ENCODE assay signal across 8 cellular contexts in the genomic region with DNA sequence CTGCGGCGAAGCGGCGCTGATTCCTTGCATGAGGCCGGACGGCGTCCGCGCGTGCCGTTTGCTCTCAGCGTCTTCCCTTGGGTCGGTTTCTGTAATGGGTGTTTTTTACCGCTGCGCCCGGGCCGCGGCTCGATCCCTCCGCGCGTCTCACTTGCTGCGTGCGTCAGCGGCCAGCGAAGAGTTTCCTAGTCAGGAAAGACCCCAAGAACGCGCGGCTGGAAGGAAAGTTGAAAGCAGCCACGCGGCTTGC.
DNase-seq lines count a peak whose midpoint lies in the region; ATAC-seq, FAIRE-seq and TF ChIP-seq lines count a peak whose summit lies in the region.

No MANE protein-coding gene starts in this region.

- TF ChIP-seq RAD21 in SK-N-SH (IDR thresholded peaks at IDR 0.05; ENCODE audit: low read length) (no peak), HepG2 (CRISPR knock-in tag; IDR thresholded peaks at IDR 0.05) (no peak)

- H3K9ac ChIP-seq in SK-N-SH (peak overlapping the region; percentile 92), HepG2 (ENCODE audit: insufficient read depth, low read depth, low read length) (peak overlapping the region; percentile 87)

- H3K4me1 Mint-ChIP-seq in stimulated activated naive B cell treated with anti-CD40 and anti-IgM and Interleukin-4, amounts not matched to agents 10 μg/mL and 1 μg/mL and 100 μg/mL, for 72 hours: peaks cover 21 to 42% of the 10 kb centered on the region in 2 donors

- H3K4me3 ChIP-seq in SK-N-SH (ENCODE audit: low read depth in 2 of 2, low read length in 1 of 2): peak overlapping the region; percentile 81
- H3K4me3 ChIP-seq in cardiac fibroblast (replicated peaks in 1 of 2; ENCODE audit: low read depth in 2 of 2, low read length in 2 of 2): peak overlapping the region; percentile 70 to 74
- peak overlapping the region; percentile 79 to 96 (median 94) for H3K4me3 ChIP-seq in HepG2 (replicated peaks in 1 of 3; ENCODE audit: insufficient read depth in 1 of 3, low read depth in 2 of 3, low read length in 3 of 3)

- in situ Hi-C loops in HepG2 (cut with HindIII; ENCODE audit: extremely low pct_ligation_motif_present, low pct_unique_long_range_greater_than_20kb): loop anchor here (5.0 to 25.0 kb wide), 5 partner anchors 87 to 1048 kb away; no protein-coding TSS in a partner anchor

- peaks cover 11% of the 10 kb centered on the region for H3F3A ChIP-seq in SK-N-SH (replicated peaks; ENCODE audit: insufficient read depth)

- ATAC-seq in SK-N-SH treated with all-trans-retinoic acid at 6 μM for 48 hours (no peak), HepG2 (no peak)
- ATAC-seq in stimulated activated naive B cell treated with anti-CD40 and anti-IgM and Interleukin-4, amounts not matched to agents 10 μg/mL and 1 μg/mL and 100 μg/mL, for 72 hours (replicated peaks): peak; percentile 2 to 5

- peaks cover 21% of the 10 kb centered on the region for H4K20me1 ChIP-seq in SK-N-SH (ENCODE audit: insufficient read depth)
- H4K20me1 ChIP-seq in HepG2 (ENCODE audit: insufficient read depth, low read length): no peaks in the 10 kb centered on the region

- peaks cover 0 to 4% of the 10 kb centered on the region in 2 donors for H3K27me3 Mint-ChIP-seq in stimulated activated naive B cell treated with anti-CD40 and anti-IgM and Interleukin-4, amounts not matched to agents 10 μg/mL and 1 μg/mL and 100 μg/mL, for 72 hours

- peak overlapping the region; percentile 94 for H3K4me2 ChIP-seq in SK-N-SH
- H3K4me2 ChIP-seq in HepG2 (ENCODE audit: low read depth, low read length): peak overlapping the region; percentile 84

- H3K27me3 ChIP-seq in SK-N-SH (ENCODE audit: insufficient read depth) (no peaks in the 10 kb centered on the region), HepG2 (ENCODE audit: control insufficient read depth in 1 of 2, insufficient read depth in 2 of 2, low read length in 2 of 2) (no peaks in the 10 kb centered on the region; a peak in 1 of 5 replicates)

- POLR2A ChIA-PET in SK-N-SH (lab: Yijun Ruan, JAX): no interaction called here
- POLR2A ChIA-PET in HepG2 (lab: Yijun Ruan, JAX): interaction anchor here (0.8 to 7.4 kb wide), 24 partner anchors 19 to 1182 kb away, joined by 3 to 92 read pairs (median 6); partner anchors contain the start of gene SETD4

- H3K27ac Mint-ChIP-seq in stimulated activated naive B cell treated with anti-CD40 and anti-IgM and Interleukin-4, amounts not matched to agents 10 μg/mL and 1 μg/mL and 100 μg/mL, for 72 hours: peak overlapping the region; percentile 99

- H3K9me3 Mint-ChIP-seq in stimulated activated naive B cell treated with anti-CD40 and anti-IgM and Interleukin-4, amounts not matched to agents 10 μg/mL and 1 μg/mL and 100 μg/mL, for 72 hours: no peaks in the 10 kb centered on the region

- intact Hi-C loops in HepG2 (cut with micrococcal nuclease; ENCODE audit: unreplicated experiment): loop anchor here (2.0 to 10.0 kb wide), 5 partner anchors 72 to 1136 kb away; no protein-coding TSS in a partner anchor

- TF ChIP-seq EP300 in SK-N-SH (IDR thresholded peaks at IDR 0.05; ENCODE audit: borderline replicate concordance in 1 of 2, low read depth in 1 of 2, low read length in 1 of 2): no peak
- TF ChIP-seq EP300 in HepG2 (IDR thresholded peaks at IDR 0.05; ENCODE audit: low read depth in 2 of 2, low read length in 2 of 2): no peak
- TF ChIP-seq EP300 in HepG2 (CRISPR knock-in tag; IDR thresholded peaks at IDR 0.05; ENCODE audit: borderline replicate concordance): no peak

- no peak for FAIRE-seq in HTR-8/SVneo (lab: Jason Lieb, UNC)
- no peak for FAIRE-seq in HepG2 (lab: Jason Lieb, UNC)

- peaks cover 29 to 31% of the 10 kb centered on the region in 2 donors for H3K36me3 Mint-ChIP-seq in stimulated activated naive B cell treated with anti-CD40 and anti-IgM and Interleukin-4, amounts not matched to agents 10 μg/mL and 1 μg/mL and 100 μg/mL, for 72 hours

- peak in 1 of 2 experiments; percentile 55; a peak in 2 of 4 replicates for TF ChIP-seq POLR2A in HepG2 (IDR thresholded peaks at IDR 0.05; ENCODE audit: insufficient read depth in 1 of 2, low read depth in 2 of 2, low read length in 2 of 2)

- no peaks in the 10 kb centered on the region for H3K9me3 ChIP-seq in SK-N-SH
- no peaks in the 10 kb centered on the region for H3K9me3 ChIP-seq in HepG2 (ENCODE audit: low read length)

- peak overlapping the region; percentile 94 to 95 for H3K4me3 Mint-ChIP-seq in stimulated activated naive B cell treated with anti-CD40 and anti-IgM and Interleukin-4, amounts not matched to agents 10 μg/mL and 1 μg/mL and 100 μg/mL, for 72 hours

- H3K36me3 ChIP-seq in SK-N-SH (replicated peaks in 1 of 2; ENCODE audit: control insufficient read depth in 1 of 2, insufficient read depth in 2 of 2, low read length in 1 of 2) (no peaks in the 10 kb centered on the region), HepG2 (replicated peaks in 1 of 2; ENCODE audit: control insufficient read depth in 1 of 2, insufficient read depth in 2 of 2, low read length in 2 of 2) (no peaks in the 10 kb centered on the region)

- H3K27ac ChIP-seq in SK-N-SH (ENCODE audit: low read depth in 2 of 2, low read length in 1 of 2) (peak overlapping the region; percentile 76 to 95), HepG2 (ENCODE audit: extremely low read length, insufficient read depth, low read length) (peak overlapping the region; percentile 87)

- DNase-seq in SK-N-SH (no peak), HTR-8/SVneo (ENCODE audit: insufficient read length, low spot score) (peak; percentile 22), T-helper 22 cell (ENCODE audit: low read depth) (peak; percentile 52), cardiac fibroblast (ENCODE audit: low read depth in 2 of 2) (peak; percentile 80 to 81), HepG2 (ENCODE audit: low spot score) (peak; percentile 9), putamen (ENCODE audit: low spot score) (no peak)
- peak; percentile 69 for DNase-seq in stimulated activated naive B cell treated with anti-CD40 and anti-IgM and Interleukin-4, amounts not matched to agents 10 μg/mL and 1 μg/mL and 100 μg/mL, for 72 hours

- no peaks in the 10 kb centered on the region for H3K9me2 ChIP-seq in SK-N-SH

- TF ChIP-seq CTCF in SK-N-SH (IDR thresholded peaks at IDR 0.05): no peak
- no peak for TF ChIP-seq CTCF in cardiac fibroblast (IDR thresholded peaks at IDR 0.05; ENCODE audit: low read depth, low read length)
- no peak for TF ChIP-seq CTCF in HepG2 (CRISPR knock-in tag; IDR thresholded peaks at IDR 0.05)

- H2AFZ ChIP-seq in SK-N-SH (ENCODE audit: low read depth) (no peak overlapping the region), HepG2 (ENCODE audit: low read length) (no peak overlapping the region)

- TSS peak; percentile 51 for BruUV-seq in HepG2 (replicated peaks; lab: Mats Ljungman, UMichigan)

- CTCF ChIA-PET in SK-N-SH (lab: Yijun Ruan, JAX) (interaction anchor here (0.8 to 4.7 kb wide), 17 partner anchors 9 to 1146 kb away, joined by 3 to 15 read pairs (median 7); no protein-coding TSS in a partner anchor), HepG2 (lab: Yijun Ruan, JAX; ENCODE audit: low intra/inter-chr PET ratio, low total read pairs) (interaction anchor here (1.9 kb wide), 1 partner anchor 512 kb away, joined by 4 read pairs; no protein-coding TSS in a partner anchor)

- peaks cover 0 to 7% of the 10 kb centered on the region in 2 experiments; a peak in 2 of 4 replicates for H3K4me1 ChIP-seq in SK-N-SH (ENCODE audit: control insufficient read depth in 1 of 2, insufficient read depth in 2 of 2, low read depth in 1 of 2, low read length in 1 of 2)
- H3K4me1 ChIP-seq in HepG2 (ENCODE audit: insufficient read depth, low read length): peaks cover 12% of the 10 kb centered on the region; the same call in 1 of the 2 replicates

- peaks cover 50% of the 10 kb centered on the region for H3K79me2 ChIP-seq in SK-N-SH (ENCODE audit: insufficient read depth)
- H3K79me2 ChIP-seq in HepG2 (ENCODE audit: insufficient read depth, low read length): peaks cover 40% of the 10 kb centered on the region

- 0% methylated on average over 5 of the region's 31 CpGs for WGBS in SK-N-SH (ENCODE audit: low lambda C conversion rate)
- WGBS in HepG2 (ENCODE audit: low lambda C conversion rate): 0% methylated on average over 3 of the region's 31 CpGs

TF ChIP-seq in SK-N-SH, 30 proteins besides CTCF, POLR2A, EP300 and RAD21:
- no peak for TF ChIP-seq RCOR1 (IDR thresholded peaks at IDR 0.05; ENCODE audit: low read length)
- no peak for TF ChIP-seq ELF1 (IDR thresholded peaks at IDR 0.05)
- 0 out of 2 replicates have a peak, but pooled peaks have one; percentile 5 for TF ChIP-seq MXI1 (IDR thresholded peaks at IDR 0.05; ENCODE audit: low read depth, low read length)

TF ChIP-seq in SK-N-SH treated with all-trans-retinoic acid at 6 μM for 48 hours, 23 proteins besides CTCF, POLR2A, EP300 and RAD21 (continues in another document):
- TF ChIP-seq ZNF8 (CRISPR knock-in tag; IDR thresholded peaks at IDR 0.05) (no peak), PPARA (CRISPR knock-in tag; IDR thresholded peaks at IDR 0.05; ENCODE audit: borderline replicate concordance) (no peak), BACH2 (CRISPR knock-in tag; IDR thresholded peaks at IDR 0.05; ENCODE audit: borderline replicate concordance) (no peak), ZC3H10 (CRISPR knock-in tag; IDR thresholded peaks at IDR 0.05) (no peak), ZFP30 (CRISPR knock-in tag; IDR thresholded peaks at IDR 0.05) (no peak)

TF ChIP-seq in HepG2, 621 proteins besides CTCF, POLR2A, EP300 and RAD21 (continues in another document):
- TF ChIP-seq GATA4 (IDR thresholded peaks at IDR 0.05; ENCODE audit: borderline replicate concordance, low read depth): no peak
- TF ChIP-seq POLR2AphosphoS2 (IDR thresholded peaks at IDR 0.05; ENCODE audit: low read depth, low read length): no peak
- TF ChIP-seq HES4 (CRISPR knock-in tag; IDR thresholded peaks at IDR 0.05; ENCODE audit: borderline replicate concordance): peak; percentile 73
- no peak for TF ChIP-seq JDP2 (CRISPR knock-in tag; IDR thresholded peaks at IDR 0.05; ENCODE audit: borderline replicate concordance)
- no peak for TF ChIP-seq HNRNPL (IDR thresholded peaks at IDR 0.05; ENCODE audit: low read depth, low read length)
- no peak for TF ChIP-seq PREB (CRISPR knock-in tag; IDR thresholded peaks at IDR 0.05)

Comparison
In these comparisons a context has a peak if more than half of its experiments do, and no peak if none do; other contexts are left out.
1. DNase-seq: peak in HTR-8/SVneo (single experiment), T-helper 22 cell (single experiment), cardiac fibroblast (2 of 2), HepG2 (single experiment) and stimulated activated naive B cell treated with anti-CD40 and anti-IgM and Interleukin-4, amounts not matched to agents 10 μg/mL and 1 μg/mL and 100 μg/mL, for 72 hours (single experiment); none in SK-N-SH (single experiment) and putamen (single experiment).
2. ATAC-seq: peak in stimulated activated naive B cell treated with anti-CD40 and anti-IgM and Interleukin-4, amounts not matched to agents 10 μg/mL and 1 μg/mL and 100 μg/mL, for 72 hours (2 of 2); none in SK-N-SH treated with all-trans-retinoic acid at 6 μM for 48 hours (single experiment) and HepG2 (single experiment).
3. Of the 25 proteins assayed by ChIP-seq in both HepG2 and SK-N-SH: peak only in HepG2: MAX; only in SK-N-SH: MXI1; in both: none; in neither: 23.
4. Peak in every context shown above with its lines, with median percentiles within 50 percentile points of each other: H3K4me3 ChIP-seq.